1 cellular context compared by ENCODE assay signal in the genomic region with DNA sequence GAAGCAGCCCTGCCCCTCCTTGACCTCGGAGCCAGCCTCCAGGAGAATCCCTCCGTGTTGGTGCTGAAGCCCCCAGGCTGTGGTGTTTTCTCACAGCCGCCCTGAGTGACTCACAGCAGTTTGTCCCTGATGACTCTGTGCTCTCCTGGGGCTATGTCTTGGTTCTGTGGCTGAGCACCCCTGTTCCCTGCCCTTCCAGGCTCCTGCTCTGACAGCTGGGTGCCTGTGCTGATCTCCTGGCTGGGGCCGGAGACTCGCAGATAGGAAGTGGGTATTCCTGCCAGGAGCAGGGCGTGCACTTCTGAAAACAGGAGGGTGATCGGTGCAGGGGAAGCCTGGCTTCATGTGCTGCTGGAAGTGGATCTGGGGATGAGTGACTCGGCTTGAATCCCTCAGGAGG.
TF ChIP-seq lines count a peak whose summit lies in the region.

No MANE protein-coding gene starts in this region.

TF ChIP-seq in GM23338, 12 proteins besides CTCF, POLR2A, EP300 and RAD21 (continued from another document):
- TF ChIP-seq STAT1 (IDR thresholded peaks at IDR 0.05; ENCODE audit: unreplicated experiment) (no peak), ZNF114 (CRISPR knock-in tag; IDR thresholded peaks at IDR 0.05) (no peak)
- TF ChIP-seq, protein P1, sequence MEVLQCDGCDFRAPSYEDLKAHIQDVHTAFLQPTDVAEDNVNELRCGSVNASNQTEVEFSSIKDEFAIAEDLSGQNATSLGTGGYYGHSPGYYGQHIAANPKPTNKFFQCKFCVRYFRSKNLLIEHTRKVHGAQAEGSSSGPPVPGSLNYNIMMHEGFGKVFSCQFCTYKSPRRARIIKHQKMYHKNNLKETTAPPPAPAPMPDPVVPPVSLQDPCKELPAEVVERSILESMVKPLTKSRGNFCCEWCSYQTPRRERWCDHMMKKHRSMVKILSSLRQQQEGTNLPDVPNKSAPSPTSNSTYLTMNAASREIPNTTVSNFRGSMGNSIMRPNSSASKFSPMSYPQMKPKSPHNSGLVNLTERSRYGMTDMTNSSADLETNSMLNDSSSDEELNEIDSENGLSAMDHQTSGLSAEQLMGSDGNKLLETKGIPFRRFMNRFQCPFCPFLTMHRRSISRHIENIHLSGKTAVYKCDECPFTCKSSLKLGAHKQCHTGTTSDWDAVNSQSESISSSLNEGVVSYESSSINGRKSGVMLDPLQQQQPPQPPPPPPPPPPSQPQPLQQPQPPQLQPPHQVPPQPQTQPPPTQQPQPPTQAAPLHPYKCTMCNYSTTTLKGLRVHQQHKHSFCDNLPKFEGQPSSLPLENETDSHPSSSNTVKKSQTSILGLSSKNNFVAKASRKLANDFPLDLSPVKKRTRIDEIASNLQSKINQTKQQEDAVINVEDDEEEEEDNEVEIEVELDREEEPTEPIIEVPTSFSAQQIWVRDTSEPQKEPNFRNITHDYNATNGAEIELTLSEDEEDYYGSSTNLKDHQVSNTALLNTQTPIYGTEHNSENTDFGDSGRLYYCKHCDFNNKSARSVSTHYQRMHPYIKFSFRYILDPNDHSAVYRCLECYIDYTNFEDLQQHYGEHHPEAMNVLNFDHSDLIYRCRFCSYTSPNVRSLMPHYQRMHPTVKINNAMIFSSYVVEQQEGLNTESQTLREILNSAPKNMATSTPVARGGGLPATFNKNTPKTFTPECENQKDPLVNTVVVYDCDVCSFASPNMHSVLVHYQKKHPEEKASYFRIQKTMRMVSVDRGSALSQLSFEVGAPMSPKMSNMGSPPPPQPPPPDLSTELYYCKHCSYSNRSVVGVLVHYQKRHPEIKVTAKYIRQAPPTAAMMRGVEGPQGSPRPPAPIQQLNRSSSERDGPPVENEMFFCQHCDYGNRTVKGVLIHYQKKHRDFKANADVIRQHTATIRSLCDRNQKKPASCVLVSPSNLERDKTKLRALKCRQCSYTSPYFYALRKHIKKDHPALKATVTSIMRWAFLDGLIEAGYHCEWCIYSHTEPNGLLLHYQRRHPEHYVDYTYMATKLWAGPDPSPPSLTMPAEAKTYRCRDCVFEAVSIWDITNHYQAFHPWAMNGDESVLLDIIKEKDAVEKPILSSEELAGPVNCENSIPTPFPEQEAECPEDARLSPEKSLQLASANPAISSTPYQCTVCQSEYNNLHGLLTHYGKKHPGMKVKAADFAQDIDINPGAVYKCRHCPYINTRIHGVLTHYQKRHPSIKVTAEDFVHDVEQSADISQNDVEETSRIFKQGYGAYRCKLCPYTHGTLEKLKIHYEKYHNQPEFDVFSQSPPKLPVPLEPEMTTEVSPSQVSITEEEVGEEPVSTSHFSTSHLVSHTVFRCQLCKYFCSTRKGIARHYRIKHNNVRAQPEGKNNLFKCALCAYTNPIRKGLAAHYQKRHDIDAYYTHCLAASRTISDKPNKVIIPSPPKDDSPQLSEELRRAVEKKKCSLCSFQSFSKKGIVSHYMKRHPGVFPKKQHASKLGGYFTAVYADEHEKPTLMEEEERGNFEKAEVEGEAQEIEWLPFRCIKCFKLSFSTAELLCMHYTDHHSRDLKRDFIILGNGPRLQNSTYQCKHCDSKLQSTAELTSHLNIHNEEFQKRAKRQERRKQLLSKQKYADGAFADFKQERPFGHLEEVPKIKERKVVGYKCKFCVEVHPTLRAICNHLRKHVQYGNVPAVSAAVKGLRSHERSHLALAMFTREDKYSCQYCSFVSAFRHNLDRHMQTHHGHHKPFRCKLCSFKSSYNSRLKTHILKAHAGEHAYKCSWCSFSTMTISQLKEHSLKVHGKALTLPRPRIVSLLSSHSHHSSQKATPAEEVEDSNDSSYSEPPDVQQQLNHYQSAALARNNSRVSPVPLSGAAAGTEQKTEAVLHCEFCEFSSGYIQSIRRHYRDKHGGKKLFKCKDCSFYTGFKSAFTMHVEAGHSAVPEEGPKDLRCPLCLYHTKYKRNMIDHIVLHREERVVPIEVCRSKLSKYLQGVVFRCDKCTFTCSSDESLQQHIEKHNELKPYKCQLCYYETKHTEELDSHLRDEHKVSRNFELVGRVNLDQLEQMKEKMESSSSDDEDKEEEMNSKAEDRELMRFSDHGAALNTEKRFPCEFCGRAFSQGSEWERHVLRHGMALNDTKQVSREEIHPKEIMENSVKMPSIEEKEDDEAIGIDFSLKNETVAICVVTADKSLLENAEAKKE (CRISPR knock-in tag; IDR thresholded peaks at IDR 0.05): no peak
- TF ChIP-seq, protein P2, sequence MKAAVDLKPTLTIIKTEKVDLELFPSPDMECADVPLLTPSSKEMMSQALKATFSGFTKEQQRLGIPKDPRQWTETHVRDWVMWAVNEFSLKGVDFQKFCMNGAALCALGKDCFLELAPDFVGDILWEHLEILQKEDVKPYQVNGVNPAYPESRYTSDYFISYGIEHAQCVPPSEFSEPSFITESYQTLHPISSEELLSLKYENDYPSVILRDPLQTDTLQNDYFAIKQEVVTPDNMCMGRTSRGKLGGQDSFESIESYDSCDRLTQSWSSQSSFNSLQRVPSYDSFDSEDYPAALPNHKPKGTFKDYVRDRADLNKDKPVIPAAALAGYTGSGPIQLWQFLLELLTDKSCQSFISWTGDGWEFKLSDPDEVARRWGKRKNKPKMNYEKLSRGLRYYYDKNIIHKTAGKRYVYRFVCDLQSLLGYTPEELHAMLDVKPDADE (IDR thresholded peaks at IDR 0.05): no peak
- TF ChIP-seq, protein P3, sequence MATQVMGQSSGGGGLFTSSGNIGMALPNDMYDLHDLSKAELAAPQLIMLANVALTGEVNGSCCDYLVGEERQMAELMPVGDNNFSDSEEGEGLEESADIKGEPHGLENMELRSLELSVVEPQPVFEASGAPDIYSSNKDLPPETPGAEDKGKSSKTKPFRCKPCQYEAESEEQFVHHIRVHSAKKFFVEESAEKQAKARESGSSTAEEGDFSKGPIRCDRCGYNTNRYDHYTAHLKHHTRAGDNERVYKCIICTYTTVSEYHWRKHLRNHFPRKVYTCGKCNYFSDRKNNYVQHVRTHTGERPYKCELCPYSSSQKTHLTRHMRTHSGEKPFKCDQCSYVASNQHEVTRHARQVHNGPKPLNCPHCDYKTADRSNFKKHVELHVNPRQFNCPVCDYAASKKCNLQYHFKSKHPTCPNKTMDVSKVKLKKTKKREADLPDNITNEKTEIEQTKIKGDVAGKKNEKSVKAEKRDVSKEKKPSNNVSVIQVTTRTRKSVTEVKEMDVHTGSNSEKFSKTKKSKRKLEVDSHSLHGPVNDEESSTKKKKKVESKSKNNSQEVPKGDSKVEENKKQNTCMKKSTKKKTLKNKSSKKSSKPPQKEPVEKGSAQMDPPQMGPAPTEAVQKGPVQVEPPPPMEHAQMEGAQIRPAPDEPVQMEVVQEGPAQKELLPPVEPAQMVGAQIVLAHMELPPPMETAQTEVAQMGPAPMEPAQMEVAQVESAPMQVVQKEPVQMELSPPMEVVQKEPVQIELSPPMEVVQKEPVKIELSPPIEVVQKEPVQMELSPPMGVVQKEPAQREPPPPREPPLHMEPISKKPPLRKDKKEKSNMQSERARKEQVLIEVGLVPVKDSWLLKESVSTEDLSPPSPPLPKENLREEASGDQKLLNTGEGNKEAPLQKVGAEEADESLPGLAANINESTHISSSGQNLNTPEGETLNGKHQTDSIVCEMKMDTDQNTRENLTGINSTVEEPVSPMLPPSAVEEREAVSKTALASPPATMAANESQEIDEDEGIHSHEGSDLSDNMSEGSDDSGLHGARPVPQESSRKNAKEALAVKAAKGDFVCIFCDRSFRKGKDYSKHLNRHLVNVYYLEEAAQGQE (IDR thresholded peaks at IDR 0.05; ENCODE audit: unreplicated experiment): no peak
